In the genomic region with DNA sequence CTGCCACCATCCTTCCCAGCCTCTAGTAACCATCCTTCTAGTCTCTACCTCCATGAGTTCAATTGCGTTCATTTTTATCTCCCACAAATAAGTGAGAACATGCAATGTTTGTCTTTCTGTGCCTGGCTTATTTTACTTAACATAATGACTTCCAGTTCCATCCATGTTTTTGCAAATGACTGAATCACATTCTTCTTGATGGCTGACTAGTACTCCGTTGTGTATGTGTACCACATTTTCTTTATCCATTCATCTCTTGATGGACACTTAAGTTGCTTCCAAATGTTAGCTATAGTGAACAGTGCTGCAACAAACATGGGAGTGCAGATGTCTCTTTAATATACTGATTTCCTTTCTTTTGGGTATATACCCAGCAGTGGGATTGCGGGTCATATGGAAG, we compare ENCODE assay signal across 1 cellular context. TPM values are rescaled to one million over a fixed set of nuclear protein-coding genes. Genes with fewer than 3 reads are reported as not detected.
"Had no signal": no experiment of that assay in that cellular context is flagged by ENCODE, and none has a peak within 500 bp of the region (broad histone marks: within the 10 kb centered on the region; RNA-seq: fewer than 3 reads in every experiment).

No MANE protein-coding gene starts in this region.

RNA-seq across cellular contexts. Expression of a gene that starts 25.7 kb away (rescaled TPM):
- total RNA-seq: G401 had no signal
